10 cellular contexts compared by ENCODE assay signal in genomic region chr12:102824218-102824835, GRCh38.
DNase-seq lines count a peak whose midpoint lies in the region; ATAC-seq, FAIRE-seq and TF ChIP-seq lines count a peak whose summit lies in the region.
"Had no signal": no experiment of that assay in that cellular context is flagged by ENCODE, and none has a peak within 500 bp of the region (broad histone marks: within the 10 kb centered on the region; RNA-seq: fewer than 3 reads in every experiment).

No MANE protein-coding gene starts in this region.

- H2AFZ ChIP-seq in neural cell (ENCODE audit: low read depth, low read length): no peak overlapping the region

- H3K27me3 ChIP-seq in Panc1 (ENCODE audit: control insufficient read depth, insufficient read depth, low read length): peaks cover 6% of the 10 kb centered on the region; the same call in 1 of the 2 replicates
- H3K27me3 ChIP-seq in neural cell (ENCODE audit: insufficient read depth, low read depth, low read length): peaks cover 51% of the 10 kb centered on the region
- H3K27me3 ChIP-seq in small intestine (ENCODE audit: control insufficient read depth in 2 of 2, insufficient read depth in 2 of 2, low read length in 2 of 2): peaks cover 0 to 4% of the 10 kb centered on the region in 2 donors

- H3K4me3 ChIP-seq in Panc1 (ENCODE audit: low read depth in 2 of 2, low read length in 2 of 2) (no peak overlapping the region), fibroblast of pulmonary artery (replicated peaks; ENCODE audit: low read depth, low read length) (no peak overlapping the region), neural cell (ENCODE audit: low read length) (peak overlapping the region; percentile 48), small intestine (ENCODE audit: low read depth in 1 of 2, low read length in 2 of 2) (no peak overlapping the region)

- H3K9me2 ChIP-seq in neural cell (ENCODE audit: insufficient read depth, low read length): no peaks in the 10 kb centered on the region

- H3K36me3 ChIP-seq in ES-I3 (ENCODE audit: insufficient read depth, low read length) (no peaks in the 10 kb centered on the region), Panc1 (ENCODE audit: control insufficient read depth, insufficient read depth, low read length) (no peaks in the 10 kb centered on the region), neural cell (ENCODE audit: insufficient read depth, low read length) (no peaks in the 10 kb centered on the region), small intestine (ENCODE audit: control insufficient read depth in 2 of 2, insufficient read depth in 2 of 2, low read length in 2 of 2) (no peaks in the 10 kb centered on the region)

- no peak overlapping the region for H3K4me2 ChIP-seq in neural cell (ENCODE audit: low read length)

- H3K4me1 ChIP-seq in ES-I3 (ENCODE audit: insufficient read depth, low read length): no peaks in the 10 kb centered on the region
- H3K4me1 ChIP-seq in Panc1 (ENCODE audit: control insufficient read depth, insufficient read depth, low read length): no peaks in the 10 kb centered on the region
- no peaks in the 10 kb centered on the region for H3K4me1 ChIP-seq in small intestine (ENCODE audit: control insufficient read depth in 2 of 2, insufficient read depth in 1 of 2, low read depth in 1 of 2, low read length in 1 of 2)

- TF ChIP-seq CTCF in Panc1 (IDR thresholded peaks at IDR 0.05): no peak
- TF ChIP-seq CTCF in fibroblast of pulmonary artery (IDR thresholded peaks at IDR 0.05; ENCODE audit: low read length, missing control alignments): no peak
- TF ChIP-seq CTCF in neural cell (IDR thresholded peaks at IDR 0.05; ENCODE audit: poor library complexity, severe bottlenecking): no peak

- 9 to 20% (median 15%) methylated on average over 36 of the region's 36 CpGs for WGBS in small intestine, 3 donors

- no peaks in the 10 kb centered on the region for H3K79me2 ChIP-seq in neural cell (replicated peaks; ENCODE audit: insufficient read depth, low read length)

- TF ChIP-seq EP300 in neural cell (conservative IDR thresholded peaks at IDR 0.05; ENCODE audit: poor library complexity, severe bottlenecking): no peak

- no peak overlapping the region for H3K27ac ChIP-seq in Panc1 (ENCODE audit: low read length)
- no peak overlapping the region for H3K27ac ChIP-seq in neural cell (ENCODE audit: low read length)
- no peak overlapping the region for H3K27ac ChIP-seq in small intestine (ENCODE audit: low read depth in 1 of 2, low read length in 1 of 2)

- H3K9ac ChIP-seq in ES-I3 (ENCODE audit: low read depth, low read length): peak overlapping the region; percentile 8; the same call in 1 of the 2 replicates
- H3K9ac ChIP-seq in neural cell (ENCODE audit: low read length): no peak overlapping the region

- intact Hi-C loops in Panc1 (cut with micrococcal nuclease; ENCODE audit: unreplicated experiment): no loop called here

- FAIRE-seq in small intestine (lab: Jason Lieb, UNC): no peak

- H3F3A ChIP-seq in neural cell (ENCODE audit: insufficient read depth, low read length, poor library complexity, severe bottlenecking): no peaks in the 10 kb centered on the region

- H4K20me1 ChIP-seq in neural cell (ENCODE audit: insufficient read depth): no peaks in the 10 kb centered on the region

- H3K9me3 ChIP-seq in ES-I3 (ENCODE audit: control insufficient read depth, insufficient read depth, low read length) (no peaks in the 10 kb centered on the region), Panc1 (ENCODE audit: control insufficient read depth, insufficient read depth, low read depth, low read length) (no peaks in the 10 kb centered on the region), neural cell (ENCODE audit: low read length) (no peaks in the 10 kb centered on the region), small intestine (ENCODE audit: control insufficient read depth, low read depth) (no peaks in the 10 kb centered on the region)

- POLR2A ChIA-PET in Panc1 (lab: Charles Lee): no interaction called here

- TF ChIP-seq RAD21 in neural cell (conservative IDR thresholded peaks at IDR 0.05): no peak

- CTCF ChIA-PET in Panc1 (lab: Charles Lee): no interaction called here

- no peak for DNase-seq in Panc1 (ENCODE audit: low read depth, low spot score)
- DNase-seq in fibroblast of pulmonary artery (ENCODE audit: low read depth): peak; percentile 20
- no peak for DNase-seq in NCI-H2171 treated with DMSO at 0.1 percent for 48 hours (lab: John Stamatoyannopoulos, UW)
- no peak for DNase-seq in small intestine
- no peak for DNase-seq in epidermal melanocyte (ENCODE audit: insufficient read length, low spot score)
- DNase-seq: NCI-H510A; stimulated activated CD4-positive, alpha-beta T cell treated with anti-CD3 and anti-CD28 coated beads, Interleukin-1b, Interleukin-23, amount 100 ng/mL, for 48 hours had no signal

- in situ Hi-C loops in Panc1 (cut with HindIII; ENCODE audit: low pct_unique_long_range_greater_than_20kb, low sequenced_read_pairs): no loop called here

- no TSS peak for BruUV-seq in Panc1 (replicated peaks; lab: Mats Ljungman, UMichigan)

- ATAC-seq in Panc1 (0 out of 2 replicates have a peak, but pooled peaks have one; percentile 48), GM18867 (IDR thresholded peaks at IDR 0.05; ENCODE audit: unreplicated experiment) (no peak)

TF ChIP-seq in neural cell, 6 proteins besides CTCF, POLR2A, EP300 and RAD21:
- no peak for TF ChIP-seq POLR2AphosphoS5 (IDR thresholded peaks at IDR 0.05)
- peak; percentile 62 for TF ChIP-seq REST (IDR thresholded peaks at IDR 0.05; ENCODE audit: borderline replicate concordance)
